Comparison of ENCODE assay signal across 2 cellular contexts in the genomic region with DNA sequence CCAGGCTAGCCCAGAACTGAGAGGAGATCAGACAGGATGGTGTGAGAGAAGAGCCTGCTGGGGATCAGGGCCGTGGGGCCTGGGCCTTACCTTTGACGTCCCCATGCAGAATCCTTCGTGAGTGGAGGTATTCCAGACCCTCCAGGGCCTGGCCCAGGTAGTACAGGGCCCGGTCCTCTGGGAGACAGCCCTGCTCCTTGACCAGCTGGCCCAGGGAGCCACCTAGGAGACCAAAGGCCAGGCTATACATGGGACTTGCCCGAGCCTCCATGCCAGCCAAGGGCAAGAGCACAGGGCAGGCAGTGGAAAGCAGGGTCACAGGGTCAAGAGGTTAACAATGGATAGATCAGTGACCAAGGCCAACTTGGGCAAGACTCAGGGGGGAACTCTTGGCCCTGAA.
TF ChIP-seq lines count a peak whose summit lies in the region.

No MANE protein-coding gene starts in this region.

TF ChIP-seq in IMR-90, 13 proteins besides CTCF, POLR2A, EP300 and RAD21:
- no peak for TF ChIP-seq CEBPB (IDR thresholded peaks at IDR 0.05; ENCODE audit: low read depth, low read length)
- TF ChIP-seq CHD1 (IDR thresholded peaks at IDR 0.05; ENCODE audit: low read depth, low read length), result no peak

TF ChIP-seq in endothelial cell of umbilical vein, 7 proteins besides CTCF, POLR2A, EP300 and RAD21:
- TF ChIP-seq POLR2AphosphoS5 (IDR thresholded peaks at IDR 0.05; ENCODE audit: insufficient read depth, low read depth, low read length) (no peak), EZH2 (IDR thresholded peaks at IDR 0.05; ENCODE audit: borderline replicate concordance, low read depth, low read length, severe bottlenecking) (no peak), GATA2 (IDR thresholded peaks at IDR 0.05; ENCODE audit: insufficient read depth, insufficient read length, low read depth, low read length) (no peak), MYC (IDR thresholded peaks at IDR 0.05; ENCODE audit: low read depth, low read length) (no peak), JUN (IDR thresholded peaks at IDR 0.05; ENCODE audit: borderline replicate concordance, insufficient read depth, insufficient read length, low read depth) (no peak), FOS (IDR thresholded peaks at IDR 0.05; ENCODE audit: borderline replicate concordance, insufficient read depth, low read length) (no peak)
- TF ChIP-seq, protein P1, sequence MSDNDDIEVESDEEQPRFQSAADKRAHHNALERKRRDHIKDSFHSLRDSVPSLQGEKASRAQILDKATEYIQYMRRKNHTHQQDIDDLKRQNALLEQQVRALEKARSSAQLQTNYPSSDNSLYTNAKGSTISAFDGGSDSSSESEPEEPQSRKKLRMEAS (IDR thresholded peaks at IDR 0.05; ENCODE audit: insufficient read depth, insufficient read length), result no peak
TF ChIP-seq in endothelial cell of umbilical vein: peak in this region for 0.
